20 cellular contexts compared by ENCODE assay signal in the genomic region with DNA sequence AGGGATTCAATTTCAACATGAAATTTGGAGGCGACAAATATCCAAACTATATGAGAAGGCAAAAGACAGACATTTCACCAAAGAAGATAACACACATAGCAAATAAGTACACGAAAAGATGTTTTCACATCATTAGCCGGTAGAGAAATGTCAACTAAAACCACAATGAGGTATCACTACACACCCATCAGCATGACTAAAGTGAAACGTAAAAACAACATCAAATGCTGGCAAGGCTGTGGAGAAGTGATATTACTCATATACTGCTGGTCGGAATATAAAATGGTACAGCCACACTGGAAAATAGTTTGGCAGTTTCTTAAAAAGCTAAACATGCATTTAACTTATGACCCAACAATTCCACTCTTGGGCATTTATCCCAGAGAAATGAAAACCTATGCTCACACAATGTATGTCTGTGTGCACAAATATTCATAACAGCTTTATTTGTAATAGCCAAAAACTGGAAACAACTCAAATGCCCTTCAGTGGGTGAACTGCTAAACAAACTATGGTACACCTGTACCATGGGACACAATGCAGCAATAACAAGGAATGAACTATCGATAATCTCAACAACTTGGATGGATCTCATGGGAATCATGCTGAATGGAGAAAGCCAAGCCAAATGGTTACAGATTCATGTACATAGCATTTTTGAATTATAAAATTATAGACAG. TPM values are rescaled to one million over a fixed set of nuclear protein-coding genes. Genes with fewer than 3 reads are reported as not detected.
A peak's percentile ranks its signal among the peaks of the same experiment; 100 is the strongest.
DNase-seq lines count a peak whose midpoint lies in the region; ATAC-seq and TF ChIP-seq lines count a peak whose summit lies in the region.
"Had no signal": no experiment of that assay in that cellular context is flagged by ENCODE, and none has a peak within 500 bp of the region (broad histone marks: within the 10 kb centered on the region; RNA-seq: fewer than 3 reads in every experiment).

No MANE protein-coding gene starts in this region.

- no peak overlapping the region for H3K4me3 ChIP-seq in AG04450 (ENCODE audit: low read depth, low read length)
- H3K4me3 ChIP-seq in testis, result no peak overlapping the region
- no peak overlapping the region for H3K4me3 ChIP-seq in esophagus muscularis mucosa
- H3K4me3 ChIP-seq: hepatocyte, left ventricle myocardium inferior, psoas muscle had no signal

- TF ChIP-seq POLR2A in testis (IDR thresholded peaks at IDR 0.05) (no peak), esophagus muscularis mucosa (IDR thresholded peaks at IDR 0.05; ENCODE audit: low read depth) (no peak)

- 95 to 96% methylated on average over 6 of the region's 6 CpGs for WGBS in testis, 2 donors
- WGBS in esophagus muscularis mucosa, result 95% methylated on average over 6 of the region's 6 CpGs

- TF ChIP-seq CTCF in AG04450 (IDR thresholded peaks at IDR 0.05; ENCODE audit: low read depth, low read length), result no peak
- no peak for TF ChIP-seq CTCF in testis (IDR thresholded peaks at IDR 0.05)
- no peak for TF ChIP-seq CTCF in esophagus muscularis mucosa (IDR thresholded peaks at IDR 0.05)

- no peak for TF ChIP-seq EP300 in esophagus muscularis mucosa (IDR thresholded peaks at IDR 0.05)

- POLR2A ChIA-PET in AG04450 (lab: Yijun Ruan, JAX), result interaction anchor here (0.7 to 1.5 kb wide), 2 partner anchors 8 to 16 kb away, joined by 3 read pairs; partner anchors contain the start of genes ADAT2 and PEX3

- CTCF ChIA-PET in AG04450 (lab: Charles Lee), result interaction anchor here (2.7 kb wide), 1 partner anchor 14 kb away, joined by 15 read pairs; no protein-coding TSS in a partner anchor

- no peaks in the 10 kb centered on the region for H3K27me3 Mint-ChIP-seq in activated T-helper 1 cell treated with anti-CD3 and anti-CD28 coated beads, Interleukin-12 subunit alpha, Interleukin-12 subunit beta, Interleukin-2, Interleukin-4 antibody, amounts not matched to agents 30 ng/mL and 10 ng/mL and 1 ng/mL, durations not matched to agents 14 hours and 24 hours and 36 hours (ENCODE audit: insufficient read depth)
- H3K27me3 Mint-ChIP-seq in effector memory CD8-positive, alpha-beta T cell, result no peaks in the 10 kb centered on the region
- H3K27me3 Mint-ChIP-seq: naive B cell had no signal

- H3K4me1 Mint-ChIP-seq in activated T-helper 1 cell treated with anti-CD3 and anti-CD28 coated beads, Interleukin-12 subunit alpha, Interleukin-12 subunit beta, Interleukin-2, Interleukin-4 antibody, amounts not matched to agents 30 ng/mL and 10 ng/mL and 1 ng/mL, durations not matched to agents 14 hours and 24 hours and 36 hours (ENCODE audit: low read depth), result peaks cover 60% of the 10 kb centered on the region
- peaks cover 3 to 12% of the 10 kb centered on the region in 2 donors for H3K4me1 Mint-ChIP-seq in effector memory CD8-positive, alpha-beta T cell (ENCODE audit: low read depth in 2 of 2)

- intact Hi-C loops in activated T-helper 1 cell treated with anti-CD3 and anti-CD28 coated beads, Interleukin-12 subunit alpha, Interleukin-12 subunit beta, Interleukin-2, Interleukin-4 antibody, amounts not matched to agents 30 ng/mL and 10 ng/mL and 1 ng/mL, durations not matched to agents 14 hours and 24 hours and 36 hours (cut with micrococcal nuclease), result loop anchor here (1.0 to 10.0 kb wide), 10 partner anchors 8 to 1045 kb away; partner anchors contain the start of genes ADAT2, PEX3 and STX11
- intact Hi-C loops in testis (cut with DNase I; ENCODE audit: low total_unique reads), result no loop called here
- intact Hi-C loops in esophagus muscularis mucosa (cut with DNase I), result no loop called here

- H3K36me3 ChIP-seq in testis (ENCODE audit: low read depth, missing control alignments) (no peaks in the 10 kb centered on the region), esophagus muscularis mucosa (no peaks in the 10 kb centered on the region)

- DNase-seq in AG04450 (ENCODE audit: low read depth, low spot score) (peak; percentile 36), GM04504 (ENCODE audit: low read depth) (peak; percentile 31), NCI-H1417 treated with DMSO at 0.1 percent for 48 hours (lab: John Stamatoyannopoulos, UW) (no peak), testis (no peak), esophagus muscularis mucosa (ENCODE audit: extremely low spot score) (no peak)
- DNase-seq in activated T-helper 1 cell treated with anti-CD3 and anti-CD28 coated beads, Interleukin-12 subunit alpha, Interleukin-12 subunit beta, Interleukin-2, Interleukin-4 antibody, amounts not matched to agents 30 ng/mL and 10 ng/mL and 1 ng/mL, durations not matched to agents 14 hours and 24 hours and 36 hours (ENCODE audit: low spot score), result peak; percentile 13
- DNase-seq in effector memory CD8-positive, alpha-beta T cell, result no peak
- DNase-seq: activated effector memory CD4-positive, alpha-beta T cell treated with anti-CD3 and anti-CD28 coated beads, Interleukin-2, amount 50 U/mL, for 16 hours; C1 segment of cervical spinal cord; DND-41; Karpas-422; left ventricle myocardium inferior; naive B cell; NCI-H2081; NCI-H526; psoas muscle; trophoblast cell had no signal

- peak; percentile 68 for ATAC-seq in effector memory CD8-positive, alpha-beta T cell (replicated peaks)
- ATAC-seq in GM18870 (IDR thresholded peaks at IDR 0.05; ENCODE audit: unreplicated experiment), result no peak
- ATAC-seq: psoas muscle had no signal

- H3K4me1 ChIP-seq in testis, result no peaks in the 10 kb centered on the region
- peaks cover 0 to 7% (median 2%) of the 10 kb centered on the region in 4 donors for H3K4me1 ChIP-seq in esophagus muscularis mucosa
- H3K4me1 ChIP-seq: left ventricle myocardium inferior, psoas muscle had no signal

- H3K9me3 ChIP-seq in AG04450 (ENCODE audit: control insufficient read depth, insufficient read depth, low read length) (no peaks in the 10 kb centered on the region), testis (no peaks in the 10 kb centered on the region), esophagus muscularis mucosa (no peaks in the 10 kb centered on the region)
- H3K9me3 ChIP-seq: psoas muscle had no signal

- peak overlapping the region; percentile 91 for H3K27ac Mint-ChIP-seq in activated T-helper 1 cell treated with anti-CD3 and anti-CD28 coated beads, Interleukin-12 subunit alpha, Interleukin-12 subunit beta, Interleukin-2, Interleukin-4 antibody, amounts not matched to agents 30 ng/mL and 10 ng/mL and 1 ng/mL, durations not matched to agents 14 hours and 24 hours and 36 hours
- H3K27ac Mint-ChIP-seq in effector memory CD8-positive, alpha-beta T cell, result peak overlapping the region in 1 of 2 donors; percentile 78
- H3K27ac Mint-ChIP-seq: naive B cell had no signal

- H3K27ac ChIP-seq in AG04450 (ENCODE audit: low read depth, low read length) (no peak overlapping the region), testis (no peak overlapping the region), esophagus muscularis mucosa (replicated peaks in 1 of 4) (no peak overlapping the region)
- H3K27ac ChIP-seq: epithelial cell of prostate, hepatocyte, left ventricle myocardium inferior, psoas muscle had no signal

- peaks cover 45% of the 10 kb centered on the region for H3K36me3 Mint-ChIP-seq in activated T-helper 1 cell treated with anti-CD3 and anti-CD28 coated beads, Interleukin-12 subunit alpha, Interleukin-12 subunit beta, Interleukin-2, Interleukin-4 antibody, amounts not matched to agents 30 ng/mL and 10 ng/mL and 1 ng/mL, durations not matched to agents 14 hours and 24 hours and 36 hours (ENCODE audit: low read depth)
- H3K36me3 Mint-ChIP-seq in effector memory CD8-positive, alpha-beta T cell (ENCODE audit: insufficient read depth), result no peaks in the 10 kb centered on the region

- H3K4me3 Mint-ChIP-seq in activated T-helper 1 cell treated with anti-CD3 and anti-CD28 coated beads, Interleukin-12 subunit alpha, Interleukin-12 subunit beta, Interleukin-2, Interleukin-4 antibody, amounts not matched to agents 30 ng/mL and 10 ng/mL and 1 ng/mL, durations not matched to agents 14 hours and 24 hours and 36 hours, result peak overlapping the region; percentile 53
- H3K4me3 Mint-ChIP-seq in effector memory CD8-positive, alpha-beta T cell, result peak overlapping the region in 1 of 2 donors; percentile 4
- H3K4me3 Mint-ChIP-seq: naive B cell had no signal

- H3K27me3 ChIP-seq in AG04450 (ENCODE audit: control insufficient read depth, insufficient read depth, low read length), result no peaks in the 10 kb centered on the region
- H3K27me3 ChIP-seq in testis, result no peaks in the 10 kb centered on the region
- no peaks in the 10 kb centered on the region for H3K27me3 ChIP-seq in esophagus muscularis mucosa
- H3K27me3 ChIP-seq: hepatocyte had no signal

- H3K9me3 Mint-ChIP-seq in activated T-helper 1 cell treated with anti-CD3 and anti-CD28 coated beads, Interleukin-12 subunit alpha, Interleukin-12 subunit beta, Interleukin-2, Interleukin-4 antibody, amounts not matched to agents 30 ng/mL and 10 ng/mL and 1 ng/mL, durations not matched to agents 14 hours and 24 hours and 36 hours, result peaks cover 6% of the 10 kb centered on the region
- H3K9me3 Mint-ChIP-seq in effector memory CD8-positive, alpha-beta T cell, result peaks cover 0 to 1% of the 10 kb centered on the region in 2 donors

RNA-seq across cellular contexts. Expression of gene ADAT2, which starts 8.7 kb away (rescaled TPM):
- polyA plus RNA-seq in AG04450 (2011; rRNA removed) (4.3 and 5.6 TPM in 2 replicates), testis (ENCODE audit: insufficient read depth, low read depth, low replicate concordance) (3.6 TPM)
- polyA minus RNA-seq in AG04450 (2011; rRNA and poly(A)+ RNA removed), result 2.3 and 3.2 TPM in 2 replicates
- 39.0 and 43.6 TPM in 2 replicates for total RNA-seq in activated T-helper 1 cell treated with anti-CD3 and anti-CD28 coated beads, Interleukin-12 subunit alpha, Interleukin-12 subunit beta, Interleukin-2, Interleukin-4 antibody, amounts not matched to agents 30 ng/mL and 10 ng/mL and 1 ng/mL, durations not matched to agents 14 hours and 24 hours and 36 hours
- total RNA-seq in testis (1 to 10 TPM; 5.7 TPM), esophagus muscularis mucosa (1 to 10 TPM; 2.4 to 4.0 (median 3.2) TPM)

RNA-seq across cellular contexts. Expression of gene PEX3, which starts 8.8 kb away (rescaled TPM):
- polyA plus RNA-seq in AG04450 (2011; rRNA removed) (29.3 and 30.9 TPM in 2 replicates), testis (ENCODE audit: insufficient read depth, low read depth, low replicate concordance) (33.1 TPM)
- 17.1 and 23.5 TPM in 2 replicates for polyA minus RNA-seq in AG04450 (2011; rRNA and poly(A)+ RNA removed)
- total RNA-seq in activated T-helper 1 cell treated with anti-CD3 and anti-CD28 coated beads, Interleukin-12 subunit alpha, Interleukin-12 subunit beta, Interleukin-2, Interleukin-4 antibody, amounts not matched to agents 30 ng/mL and 10 ng/mL and 1 ng/mL, durations not matched to agents 14 hours and 24 hours and 36 hours, result 23.6 and 25.0 TPM in 2 replicates
- total RNA-seq in testis (10 to 100 TPM; 16.6 to 22.8 TPM), esophagus muscularis mucosa (10 to 100 TPM; 15.1 to 24.1 (median 19.7) TPM)

Comparison
In these comparisons a context has a peak if more than half of its experiments do, and no peak if none do; other contexts are left out.
1. DNase-seq: peak in AG04450 (single experiment), GM04504 (single experiment) and activated T-helper 1 cell treated with anti-CD3 and anti-CD28 coated beads, Interleukin-12 subunit alpha, Interleukin-12 subunit beta, Interleukin-2, Interleukin-4 antibody, amounts not matched to agents 30 ng/mL and 10 ng/mL and 1 ng/mL, durations not matched to agents 14 hours and 24 hours and 36 hours (single experiment); none in effector memory CD8-positive, alpha-beta T cell (0 of 3), NCI-H1417 treated with DMSO at 0.1 percent for 48 hours (single experiment), testis (single experiment) and esophagus muscularis mucosa (single experiment).